ENCODE assay signal across 9 cellular contexts in genomic region chr5:175457466-175457865, GRCh38. TPM values are rescaled to one million over a fixed set of nuclear protein-coding genes. Genes with fewer than 3 reads are reported as not detected.
DNase-seq lines count a peak whose midpoint lies in the region; ATAC-seq lines count a peak whose summit lies in the region.
"Had no signal": no experiment of that assay in that cellular context is flagged by ENCODE, and none has a peak within 500 bp of the region (broad histone marks: within the 10 kb centered on the region; RNA-seq: fewer than 3 reads in every experiment).

No MANE protein-coding gene starts in this region.

- no peak overlapping the region for H3K27ac Mint-ChIP-seq in activated T-cell treated with anti-CD3 and anti-CD28 coated beads, Interleukin-2, amount 50 U/mL, for 72 hours
- H3K27ac Mint-ChIP-seq in activated T-cell treated with anti-CD3 and anti-CD28 coated beads, Interleukin-2, amount 50 U/mL, for 24 hours: no peak overlapping the region
- no peak overlapping the region for H3K27ac Mint-ChIP-seq in stimulated activated naive CD8-positive, alpha-beta T cell treated with anti-CD3 and anti-CD28 coated beads, Interleukin-15, amount 100 ng/mL, for 72 hours

- peaks cover 35% of the 10 kb centered on the region for H3K27me3 Mint-ChIP-seq in activated T-cell treated with anti-CD3 and anti-CD28 coated beads, Interleukin-2, amount 50 U/mL, for 72 hours (ENCODE audit: low read depth)
- peaks cover 31% of the 10 kb centered on the region for H3K27me3 Mint-ChIP-seq in activated T-cell treated with anti-CD3 and anti-CD28 coated beads, Interleukin-2, amount 50 U/mL, for 24 hours
- peaks cover 41% of the 10 kb centered on the region for H3K27me3 Mint-ChIP-seq in stimulated activated naive CD8-positive, alpha-beta T cell treated with anti-CD3 and anti-CD28 coated beads, Interleukin-15, amount 100 ng/mL, for 72 hours

- no peaks in the 10 kb centered on the region for H3K36me3 Mint-ChIP-seq in activated T-cell treated with anti-CD3 and anti-CD28 coated beads, Interleukin-2, amount 50 U/mL, for 72 hours (ENCODE audit: insufficient read depth in 2 of 2)
- H3K36me3 Mint-ChIP-seq in activated T-cell treated with anti-CD3 and anti-CD28 coated beads, Interleukin-2, amount 50 U/mL, for 24 hours (ENCODE audit: low read depth): no peaks in the 10 kb centered on the region

- ATAC-seq in activated T-cell treated with anti-CD3 and anti-CD28 coated beads, Interleukin-2, amount 50 U/mL, for 72 hours (replicated peaks in 1 of 2): peak; percentile 93
- ATAC-seq in HG02571 (IDR thresholded peaks at IDR 0.05; ENCODE audit: unreplicated experiment): peak; percentile 81
- peak; percentile 92 for ATAC-seq in HG03571 (IDR thresholded peaks at IDR 0.05; ENCODE audit: unreplicated experiment)
- ATAC-seq in stimulated activated naive CD8-positive, alpha-beta T cell treated with anti-CD3 and anti-CD28 coated beads, Interleukin-15, amount 100 ng/mL, for 72 hours: peak; percentile 96

- peak in 1 of 2 donors; percentile 6 for DNase-seq in activated T-cell treated with anti-CD3 and anti-CD28 coated beads, Interleukin-2, amount 50 U/mL, for 72 hours
- no peak for DNase-seq in activated T-cell treated with anti-CD3 and anti-CD28 coated beads, Interleukin-2, amount 50 U/mL, for 24 hours
- peak; percentile 4 to 45 for DNase-seq in stimulated activated naive CD8-positive, alpha-beta T cell treated with anti-CD3 and anti-CD28 coated beads, Interleukin-15, amount 100 ng/mL, for 72 hours
- no peak for DNase-seq in D341Med (ENCODE audit: low spot score)
- DNase-seq in DMS114 treated with DMSO at 0.1 percent for 48 hours (lab: John Stamatoyannopoulos, UW; ENCODE audit: unreplicated experiment): no peak
- DNase-seq in GM19240 (ENCODE audit: insufficient read length, low spot score): no peak
- DNase-seq: testis had no signal

- peaks cover 24% of the 10 kb centered on the region for H3K4me1 Mint-ChIP-seq in activated T-cell treated with anti-CD3 and anti-CD28 coated beads, Interleukin-2, amount 50 U/mL, for 72 hours (ENCODE audit: low read depth)
- H3K4me1 Mint-ChIP-seq in activated T-cell treated with anti-CD3 and anti-CD28 coated beads, Interleukin-2, amount 50 U/mL, for 24 hours (ENCODE audit: low read depth): peaks cover 10% of the 10 kb centered on the region
- H3K4me1 Mint-ChIP-seq in stimulated activated naive CD8-positive, alpha-beta T cell treated with anti-CD3 and anti-CD28 coated beads, Interleukin-15, amount 100 ng/mL, for 72 hours: peaks cover 9% of the 10 kb centered on the region

- peaks cover 0 to 2% of the 10 kb centered on the region in 2 donors for H3K9me3 Mint-ChIP-seq in activated T-cell treated with anti-CD3 and anti-CD28 coated beads, Interleukin-2, amount 50 U/mL, for 72 hours
- H3K9me3 Mint-ChIP-seq in activated T-cell treated with anti-CD3 and anti-CD28 coated beads, Interleukin-2, amount 50 U/mL, for 24 hours: no peaks in the 10 kb centered on the region
- H3K9me3 Mint-ChIP-seq in stimulated activated naive CD8-positive, alpha-beta T cell treated with anti-CD3 and anti-CD28 coated beads, Interleukin-15, amount 100 ng/mL, for 72 hours: no peaks in the 10 kb centered on the region

- H3K4me3 Mint-ChIP-seq in activated T-cell treated with anti-CD3 and anti-CD28 coated beads, Interleukin-2, amount 50 U/mL, for 72 hours: no peak overlapping the region
- H3K4me3 Mint-ChIP-seq in activated T-cell treated with anti-CD3 and anti-CD28 coated beads, Interleukin-2, amount 50 U/mL, for 24 hours: no peak overlapping the region
- H3K4me3 Mint-ChIP-seq in stimulated activated naive CD8-positive, alpha-beta T cell treated with anti-CD3 and anti-CD28 coated beads, Interleukin-15, amount 100 ng/mL, for 72 hours: no peak overlapping the region

RNA-seq across cellular contexts. Expression of gene DRD1, which starts 13.5 kb away (rescaled TPM):
- not detected for total RNA-seq in activated T-cell treated with anti-CD3 and anti-CD28 coated beads, Interleukin-2, amount 50 U/mL, for 72 hours

RNA-seq across cellular contexts. Expression of gene SFXN1, which starts 20.9 kb away (rescaled TPM):
- 100 to 1,000 TPM; 150 to 151 TPM for total RNA-seq in activated T-cell treated with anti-CD3 and anti-CD28 coated beads, Interleukin-2, amount 50 U/mL, for 72 hours

Comparison
In these comparisons a context has a peak if more than half of its experiments do, and no peak if none do; other contexts are left out.
1. DNase-seq: peak in stimulated activated naive CD8-positive, alpha-beta T cell treated with anti-CD3 and anti-CD28 coated beads, Interleukin-15, amount 100 ng/mL, for 72 hours (2 of 2); none in activated T-cell treated with anti-CD3 and anti-CD28 coated beads, Interleukin-2, amount 50 U/mL, for 24 hours (single experiment), D341Med (single experiment), DMS114 treated with DMSO at 0.1 percent for 48 hours (single experiment) and GM19240 (single experiment).
2. Peak in every context shown above with its lines, with median percentiles within 50 percentile points of each other: ATAC-seq.